20 cellular contexts compared by ENCODE assay signal in genomic region chr2:187395276-187396015, GRCh38.
"Had no signal": no experiment of that assay in that cellular context is flagged by ENCODE, and none has a peak within 500 bp of the region (broad histone marks: within the 10 kb centered on the region; RNA-seq: fewer than 3 reads in every experiment).

No MANE protein-coding gene starts in this region.

- FAIRE-seq: HTR-8/SVneo, RCC 7860 had no signal

- H3K9me3 ChIP-seq: SK-N-SH had no signal

- H3K4me3 ChIP-seq: MG63 had no signal

- DNase-seq: Karpas-422, KG1, MG63, NCI-H1092, NCI-H1105 treated with DMSO at 0.1 percent for 48 hours, NCI-H1417 treated with DMSO at 0.1 percent for 48 hours, NCI-H146, NCI-H1694 treated with DMSO at 0.1 percent for 48 hours, NCI-H1930, NCI-H2081, NCI-H2107, NCI-H2227 treated with DMSO at 0.1 percent for 48 hours, NCI-H524, NCI-H774, SHP77, SK-N-SH had no signal

- H3K36me3 ChIP-seq: MG63 had no signal

- H3K9ac ChIP-seq: SK-N-SH had no signal

- H3K4me2 ChIP-seq: SK-N-SH had no signal

- H3K27me3 ChIP-seq: MG63 had no signal

- H3K27ac ChIP-seq: HL-60, RWPE1 had no signal
